ENCODE assay signal across 1 cellular context in the genomic region with DNA sequence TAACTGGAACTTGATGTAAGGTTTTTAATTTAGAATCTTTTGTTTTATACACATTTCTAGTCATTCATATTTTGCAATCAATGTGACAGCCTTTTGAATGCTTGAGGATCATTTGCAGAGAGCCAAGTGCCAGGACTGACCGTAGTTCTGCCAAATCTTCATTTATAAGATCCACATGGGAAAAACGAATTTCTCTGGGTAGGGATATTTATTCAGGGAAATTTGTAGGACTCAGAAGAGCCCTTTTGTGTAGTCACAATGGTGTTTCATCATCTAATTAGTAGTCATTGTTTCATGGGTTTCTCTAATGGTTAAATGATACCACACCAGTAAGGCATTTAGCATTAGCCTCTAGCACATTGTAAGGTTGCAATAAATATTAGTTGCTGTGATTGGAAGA.
TF ChIP-seq lines count a peak whose summit lies in the region.

No MANE protein-coding gene starts in this region.

TF ChIP-seq in GM23338, 12 proteins besides CTCF, POLR2A, EP300 and RAD21 (continued from another document):
- TF ChIP-seq, protein P1, sequence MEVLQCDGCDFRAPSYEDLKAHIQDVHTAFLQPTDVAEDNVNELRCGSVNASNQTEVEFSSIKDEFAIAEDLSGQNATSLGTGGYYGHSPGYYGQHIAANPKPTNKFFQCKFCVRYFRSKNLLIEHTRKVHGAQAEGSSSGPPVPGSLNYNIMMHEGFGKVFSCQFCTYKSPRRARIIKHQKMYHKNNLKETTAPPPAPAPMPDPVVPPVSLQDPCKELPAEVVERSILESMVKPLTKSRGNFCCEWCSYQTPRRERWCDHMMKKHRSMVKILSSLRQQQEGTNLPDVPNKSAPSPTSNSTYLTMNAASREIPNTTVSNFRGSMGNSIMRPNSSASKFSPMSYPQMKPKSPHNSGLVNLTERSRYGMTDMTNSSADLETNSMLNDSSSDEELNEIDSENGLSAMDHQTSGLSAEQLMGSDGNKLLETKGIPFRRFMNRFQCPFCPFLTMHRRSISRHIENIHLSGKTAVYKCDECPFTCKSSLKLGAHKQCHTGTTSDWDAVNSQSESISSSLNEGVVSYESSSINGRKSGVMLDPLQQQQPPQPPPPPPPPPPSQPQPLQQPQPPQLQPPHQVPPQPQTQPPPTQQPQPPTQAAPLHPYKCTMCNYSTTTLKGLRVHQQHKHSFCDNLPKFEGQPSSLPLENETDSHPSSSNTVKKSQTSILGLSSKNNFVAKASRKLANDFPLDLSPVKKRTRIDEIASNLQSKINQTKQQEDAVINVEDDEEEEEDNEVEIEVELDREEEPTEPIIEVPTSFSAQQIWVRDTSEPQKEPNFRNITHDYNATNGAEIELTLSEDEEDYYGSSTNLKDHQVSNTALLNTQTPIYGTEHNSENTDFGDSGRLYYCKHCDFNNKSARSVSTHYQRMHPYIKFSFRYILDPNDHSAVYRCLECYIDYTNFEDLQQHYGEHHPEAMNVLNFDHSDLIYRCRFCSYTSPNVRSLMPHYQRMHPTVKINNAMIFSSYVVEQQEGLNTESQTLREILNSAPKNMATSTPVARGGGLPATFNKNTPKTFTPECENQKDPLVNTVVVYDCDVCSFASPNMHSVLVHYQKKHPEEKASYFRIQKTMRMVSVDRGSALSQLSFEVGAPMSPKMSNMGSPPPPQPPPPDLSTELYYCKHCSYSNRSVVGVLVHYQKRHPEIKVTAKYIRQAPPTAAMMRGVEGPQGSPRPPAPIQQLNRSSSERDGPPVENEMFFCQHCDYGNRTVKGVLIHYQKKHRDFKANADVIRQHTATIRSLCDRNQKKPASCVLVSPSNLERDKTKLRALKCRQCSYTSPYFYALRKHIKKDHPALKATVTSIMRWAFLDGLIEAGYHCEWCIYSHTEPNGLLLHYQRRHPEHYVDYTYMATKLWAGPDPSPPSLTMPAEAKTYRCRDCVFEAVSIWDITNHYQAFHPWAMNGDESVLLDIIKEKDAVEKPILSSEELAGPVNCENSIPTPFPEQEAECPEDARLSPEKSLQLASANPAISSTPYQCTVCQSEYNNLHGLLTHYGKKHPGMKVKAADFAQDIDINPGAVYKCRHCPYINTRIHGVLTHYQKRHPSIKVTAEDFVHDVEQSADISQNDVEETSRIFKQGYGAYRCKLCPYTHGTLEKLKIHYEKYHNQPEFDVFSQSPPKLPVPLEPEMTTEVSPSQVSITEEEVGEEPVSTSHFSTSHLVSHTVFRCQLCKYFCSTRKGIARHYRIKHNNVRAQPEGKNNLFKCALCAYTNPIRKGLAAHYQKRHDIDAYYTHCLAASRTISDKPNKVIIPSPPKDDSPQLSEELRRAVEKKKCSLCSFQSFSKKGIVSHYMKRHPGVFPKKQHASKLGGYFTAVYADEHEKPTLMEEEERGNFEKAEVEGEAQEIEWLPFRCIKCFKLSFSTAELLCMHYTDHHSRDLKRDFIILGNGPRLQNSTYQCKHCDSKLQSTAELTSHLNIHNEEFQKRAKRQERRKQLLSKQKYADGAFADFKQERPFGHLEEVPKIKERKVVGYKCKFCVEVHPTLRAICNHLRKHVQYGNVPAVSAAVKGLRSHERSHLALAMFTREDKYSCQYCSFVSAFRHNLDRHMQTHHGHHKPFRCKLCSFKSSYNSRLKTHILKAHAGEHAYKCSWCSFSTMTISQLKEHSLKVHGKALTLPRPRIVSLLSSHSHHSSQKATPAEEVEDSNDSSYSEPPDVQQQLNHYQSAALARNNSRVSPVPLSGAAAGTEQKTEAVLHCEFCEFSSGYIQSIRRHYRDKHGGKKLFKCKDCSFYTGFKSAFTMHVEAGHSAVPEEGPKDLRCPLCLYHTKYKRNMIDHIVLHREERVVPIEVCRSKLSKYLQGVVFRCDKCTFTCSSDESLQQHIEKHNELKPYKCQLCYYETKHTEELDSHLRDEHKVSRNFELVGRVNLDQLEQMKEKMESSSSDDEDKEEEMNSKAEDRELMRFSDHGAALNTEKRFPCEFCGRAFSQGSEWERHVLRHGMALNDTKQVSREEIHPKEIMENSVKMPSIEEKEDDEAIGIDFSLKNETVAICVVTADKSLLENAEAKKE (CRISPR knock-in tag; IDR thresholded peaks at IDR 0.05), result no peak
